In genomic region chr10:3783721-3784432, GRCh38 we compare ENCODE assay signal across 8 cellular contexts. TPM values are rescaled to one million over a fixed set of nuclear protein-coding genes. Genes with fewer than 3 reads are reported as not detected.
DNase-seq lines count a peak whose midpoint lies in the region; ATAC-seq and TF ChIP-seq lines count a peak whose summit lies in the region.

No MANE protein-coding gene starts in this region.

- H3K9ac ChIP-seq in OCI-LY1 (ENCODE audit: low read length), result peak overlapping the region; percentile 99

- H3K4me2 ChIP-seq in OCI-LY1 (ENCODE audit: low read length), result peak overlapping the region; percentile 95

- no peak for TF ChIP-seq CTCF in BE2C (IDR thresholded peaks at IDR 0.05; ENCODE audit: low read depth, low read length)
- no peak for TF ChIP-seq CTCF in OCI-LY1 (IDR thresholded peaks at IDR 0.05; ENCODE audit: low read length)
- peak in 1 of 3 experiments; percentile 7 for TF ChIP-seq CTCF in ascending aorta (IDR thresholded peaks at IDR 0.05)
- no peak for TF ChIP-seq CTCF in right atrium auricular region (IDR thresholded peaks at IDR 0.05)
- no peak for TF ChIP-seq CTCF in psoas muscle (IDR thresholded peaks at IDR 0.05)

- peak overlapping the region; percentile 99 for H3K4me3 ChIP-seq in BE2C (ENCODE audit: low read depth, low read length)
- peak overlapping the region; percentile 100 for H3K4me3 ChIP-seq in OCI-LY1 (ENCODE audit: low read depth, low read length, poor library complexity, severe bottlenecking)
- H3K4me3 ChIP-seq in ascending aorta, result peak overlapping the region; percentile 79 to 99
- peak overlapping the region; percentile 98 to 99 for H3K4me3 ChIP-seq in right atrium auricular region
- peak overlapping the region; percentile 95 for H3K4me3 ChIP-seq in psoas muscle

- H4K20me1 ChIP-seq in OCI-LY1 (ENCODE audit: insufficient read depth, low read length), result no peaks in the 10 kb centered on the region

- no peaks in the 10 kb centered on the region for H3F3A ChIP-seq in OCI-LY1 (ENCODE audit: insufficient read depth, low read length)

- 0 to 1% (median 0%) methylated on average over 22 of the region's 22 CpGs for WGBS in psoas muscle, 3 donors

- no peaks in the 10 kb centered on the region for H3K9me3 ChIP-seq in BE2C
- H3K9me3 ChIP-seq in OCI-LY1 (ENCODE audit: low read length), result no peaks in the 10 kb centered on the region
- no peaks in the 10 kb centered on the region for H3K9me3 ChIP-seq in ascending aorta
- no peaks in the 10 kb centered on the region for H3K9me3 ChIP-seq in right atrium auricular region
- H3K9me3 ChIP-seq in psoas muscle, result no peaks in the 10 kb centered on the region

- no peaks in the 10 kb centered on the region for H3K9me2 ChIP-seq in OCI-LY1 (ENCODE audit: low read depth, low read length)

- ATAC-seq in psoas muscle, result peak; percentile 11 to 40 (median 32)
- ATAC-seq in GM19328 (IDR thresholded peaks at IDR 0.05; ENCODE audit: unreplicated experiment), result no peak
- ATAC-seq in GM21423 (IDR thresholded peaks at IDR 0.05; ENCODE audit: unreplicated experiment), result no peak

- intact Hi-C loops in ascending aorta (cut with DNase I) (loop anchor here (2.0 to 5.0 kb wide), 6 partner anchors 69 to 983 kb away; no protein-coding TSS in a partner anchor), psoas muscle (cut with DNase I) (loop anchor here in 1 of 2 donors (1.0 to 10.0 kb wide), 3 partner anchors 24 to 981 kb away; no protein-coding TSS in a partner anchor)

- H2AFZ ChIP-seq in OCI-LY1 (ENCODE audit: low read length), result no peak overlapping the region

- H3K79me2 ChIP-seq in OCI-LY1 (ENCODE audit: insufficient read depth, low read length), result peaks cover 30% of the 10 kb centered on the region

- H3K36me3 ChIP-seq in BE2C (peaks cover 55% of the 10 kb centered on the region), OCI-LY1 (ENCODE audit: insufficient read depth, low read length) (peaks cover 33% of the 10 kb centered on the region), ascending aorta (peaks cover 32 to 50% of the 10 kb centered on the region in 2 donors), right atrium auricular region (peaks cover 53% of the 10 kb centered on the region), psoas muscle (ENCODE audit: insufficient read depth in 1 of 2, low read depth in 1 of 2) (peaks cover 0 to 34% of the 10 kb centered on the region in 2 donors)

- DNase-seq in BE2C, result peak; percentile 52
- DNase-seq in HT-29 (ENCODE audit: low spot score), result peak; percentile 82
- DNase-seq in ascending aorta (ENCODE audit: low spot score in 2 of 2), result peak in 1 of 2 donors; percentile 81
- DNase-seq in right atrium auricular region (ENCODE audit: low spot score), result no peak
- peak; percentile 78 to 91 for DNase-seq in psoas muscle

- H3K27ac ChIP-seq in OCI-LY1 (ENCODE audit: low read depth, low read length, poor library complexity, severe bottlenecking) (peak overlapping the region; percentile 85), ascending aorta (peak overlapping the region; percentile 97 to 100), right atrium auricular region (peak overlapping the region; percentile 100), psoas muscle (peak overlapping the region; percentile 100)

- H3K4me1 ChIP-seq in BE2C, result peaks cover 5% of the 10 kb centered on the region; the same call in 1 of the 2 replicates
- peaks cover 34% of the 10 kb centered on the region for H3K4me1 ChIP-seq in OCI-LY1 (ENCODE audit: insufficient read depth, low read length, severe bottlenecking)
- H3K4me1 ChIP-seq in ascending aorta, result peaks cover 7 to 9% of the 10 kb centered on the region in 2 donors
- peaks cover 0 to 39% of the 10 kb centered on the region in 2 donors for H3K4me1 ChIP-seq in right atrium auricular region
- H3K4me1 ChIP-seq in psoas muscle, result peaks cover 24% of the 10 kb centered on the region

- H3K27me3 ChIP-seq in BE2C (no peaks in the 10 kb centered on the region), OCI-LY1 (ENCODE audit: insufficient read depth, low read length) (no peaks in the 10 kb centered on the region), ascending aorta (no peaks in the 10 kb centered on the region), right atrium auricular region (no peaks in the 10 kb centered on the region), psoas muscle (ENCODE audit: insufficient read depth in 3 of 3, low read length in 2 of 3) (no peaks in the 10 kb centered on the region)

RNA-seq across cellular contexts. Expression of gene KLF6, which starts 1.1 kb away (rescaled TPM):
- polyA plus RNA-seq in BE2C (2012; ENCODE audit: insufficient read depth, insufficient read length, low read depth), result 56.1 TPM
- total RNA-seq in HT-29 (2014; rRNA removed; shearing (Covaris generic)), result 155 and 182 TPM in 2 replicates
- 144 TPM for total RNA-seq in ascending aorta
- total RNA-seq in right atrium auricular region, result 10 to 100 TPM; 29.1 to 44.7 TPM
- total RNA-seq in psoas muscle, result 100 to 1,000 TPM in 3 of 4 donors, 10 to 100 TPM in 1; 30.4 to 296 (median 173) TPM
- 100 to 1,000 TPM in 2 of 3 donors, 10 to 100 TPM in 1; 94.1 to 138 (median 109) TPM for polyA plus RNA-seq in psoas muscle

Comparison
In these comparisons a context has a peak if more than half of its experiments do, and no peak if none do; other contexts are left out.
1. ATAC-seq: peak in psoas muscle (4 of 4); none in GM19328 (single experiment) and GM21423 (single experiment).
2. Peak in every context shown above with its lines, with median percentiles within 50 percentile points of each other: H3K4me3 ChIP-seq and H3K27ac ChIP-seq.